13 cellular contexts compared by ENCODE assay signal in genomic region chr17:43406676-43407645, GRCh38. TPM values are rescaled to one million over a fixed set of nuclear protein-coding genes. Genes with fewer than 3 reads are reported as not detected.
A peak's percentile ranks its signal among the peaks of the same experiment; 100 is the strongest.
DNase-seq lines count a peak whose midpoint lies in the region; ATAC-seq, FAIRE-seq and TF ChIP-seq lines count a peak whose summit lies in the region.
"Had no signal": no experiment of that assay in that cellular context is flagged by ENCODE, and none has a peak within 500 bp of the region (broad histone marks: within the 10 kb centered on the region; RNA-seq: fewer than 3 reads in every experiment).

No MANE protein-coding gene starts in this region.

- H3K4me1 Mint-ChIP-seq in natural killer cell = no peaks in the 10 kb centered on the region

- no peaks in the 10 kb centered on the region for H3K27me3 ChIP-seq in cardiac muscle cell
- H3K27me3 ChIP-seq: tibial artery had no signal

- peak overlapping the region; percentile 63 for H3K27ac ChIP-seq in cardiac muscle cell
- H3K27ac ChIP-seq: 22Rv1 had no signal

- H3K4me1 ChIP-seq in cardiac muscle cell (ENCODE audit: low read depth) = peaks cover 29% of the 10 kb centered on the region

- H3K27me3 Mint-ChIP-seq in natural killer cell (ENCODE audit: low read depth in 2 of 2) = peaks cover 0 to 5% of the 10 kb centered on the region in 2 donors

- H3K4me3 ChIP-seq in cardiac muscle cell = no peak overlapping the region
- H3K4me3 ChIP-seq: tibial artery had no signal

- FAIRE-seq in urothelium cell line (lab: Jason Lieb, UNC) = no peak

- peak in 1 of 2 donors; percentile 78 for DNase-seq in cardiac muscle cell (ENCODE audit: low read depth in 1 of 2, low spot score in 1 of 2)
- no peak for DNase-seq in Right ventricle myocardium superior
- DNase-seq in anterior cingulate cortex (lab: John Stamatoyannopoulos, UW) = peak in 43 of 58 donors; percentile 8 to 87 (median 48)
- DNase-seq in inferior parietal cortex (ENCODE audit: extremely low spot score) = peak; percentile 64
- DNase-seq in urothelium cell line (ENCODE audit: low spot score) = peak; percentile 28
- DNase-seq in natural killer cell = no peak
- no peak for DNase-seq in NOMO-1 treated with dmso at 0.1 percent for 144 hours (lab: John Stamatoyannopoulos, UW; ENCODE audit: unreplicated experiment)
- DNase-seq: activated CD4-positive, alpha-beta T cell treated with anti-CD3 and anti-CD28 coated beads for 4 hours; NCI-H1417 treated with DMSO at 0.1 percent for 48 hours; stimulated activated CD4-positive, alpha-beta T cell treated with anti-CD3 and anti-CD28 coated beads, Interleukin-4, amount 100 ng/mL, for 4 hours had no signal

- H3K27ac Mint-ChIP-seq in natural killer cell = no peak overlapping the region

- intact Hi-C loops in Right ventricle myocardium superior (cut with DNase I) (no loop called here), natural killer cell (cut with micrococcal nuclease) (no loop called here)

- TF ChIP-seq CTCF in cardiac muscle cell (IDR thresholded peaks at IDR 0.05; ENCODE audit: low read depth, low read length) (no peak), natural killer cell (IDR thresholded peaks at IDR 0.05) (no peak)

- ATAC-seq in Right ventricle myocardium superior (ENCODE audit: poor library complexity) (no peak), HG02610 (IDR thresholded peaks at IDR 0.05; ENCODE audit: unreplicated experiment) (no peak), natural killer cell (no peak)

- no peaks in the 10 kb centered on the region for H3K36me3 ChIP-seq in cardiac muscle cell
- H3K36me3 ChIP-seq: tibial artery had no signal

- no peaks in the 10 kb centered on the region for H3K9me3 ChIP-seq in cardiac muscle cell (ENCODE audit: low read depth)
- H3K9me3 ChIP-seq: tibial artery had no signal

- no peaks in the 10 kb centered on the region for H3K9me3 Mint-ChIP-seq in natural killer cell

- H3K4me3 Mint-ChIP-seq in natural killer cell = no peak overlapping the region

- H3K36me3 Mint-ChIP-seq in natural killer cell = no peaks in the 10 kb centered on the region

RNA-seq across cellular contexts. Expression of gene ARL4D, which starts 8.2 kb away (rescaled TPM):
- total RNA-seq in cardiac muscle cell (18.7 and 32.4 TPM in 2 replicates), Right ventricle myocardium superior (7.0 TPM), natural killer cell (1 to 10 TPM; 4.1 to 6.9 (median 5.3) TPM)
- polyA plus RNA-seq in cardiac muscle cell = 36.3 and 39.0 TPM in 2 replicates

Comparison
In these comparisons a context has a peak if more than half of its experiments do, and no peak if none do; other contexts are left out.
1. DNase-seq: peak in anterior cingulate cortex (43 of 58), inferior parietal cortex (single experiment) and urothelium cell line (single experiment); none in Right ventricle myocardium superior (single experiment), natural killer cell (single experiment) and NOMO-1 treated with dmso at 0.1 percent for 144 hours (single experiment).